In genomic region chr1:203305809-203306088, GRCh38 we compare ENCODE assay signal across 1 cellular context.
TF ChIP-seq lines count a peak whose summit lies in the region.

No MANE protein-coding gene starts in this region.

TF ChIP-seq in K562, 482 proteins besides CTCF, POLR2A, EP300 and RAD21 (continued from another document):
- TF ChIP-seq ZNF518B (CRISPR knock-in tag; IDR thresholded peaks at IDR 0.05), result no peak
- TF ChIP-seq JUN (IDR thresholded peaks at IDR 0.05; ENCODE audit: borderline replicate concordance, low read depth, low read length), result no peak
- TF ChIP-seq JUN (CRISPR knock-in tag; IDR thresholded peaks at IDR 0.05; ENCODE audit: borderline replicate concordance), result no peak
- TF ChIP-seq NELFE (IDR thresholded peaks at IDR 0.05; ENCODE audit: insufficient read depth, insufficient read length), result no peak
